ENCODE assay signal across 8 cellular contexts in the genomic region with DNA sequence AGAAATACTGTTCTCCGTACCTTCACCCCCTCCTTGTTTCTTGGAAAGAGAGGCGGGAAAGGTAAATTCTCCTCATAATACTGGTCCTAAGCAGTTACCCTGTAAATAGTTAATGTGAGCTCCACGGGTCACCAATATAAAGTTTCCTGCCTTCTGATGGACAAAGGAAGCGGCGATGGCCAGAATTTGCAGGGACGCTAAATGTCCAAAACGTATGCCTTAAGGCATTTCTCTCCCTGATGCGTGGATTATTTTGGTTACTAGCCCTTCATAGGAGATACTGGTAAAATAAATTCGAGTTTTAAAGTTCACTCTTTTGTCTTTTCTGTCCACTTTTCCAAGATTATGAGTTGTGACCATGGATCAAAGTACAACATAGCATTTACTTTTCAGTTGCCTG. TPM values are rescaled to one million over a fixed set of nuclear protein-coding genes. Genes with fewer than 3 reads are reported as not detected.
DNase-seq lines count a peak whose midpoint lies in the region; ATAC-seq and TF ChIP-seq lines count a peak whose summit lies in the region.

No MANE protein-coding gene starts in this region.

- WGBS in upper lobe of left lung, 2 donors: 20 to 26% methylated on average over 9 of the region's 9 CpGs

- H3K9me3 Mint-ChIP-seq in activated T-cell treated with anti-CD3 and anti-CD28 coated beads, Interleukin-2, amount 50 U/mL, for 72 hours: no peaks in the 10 kb centered on the region
- H3K9me3 Mint-ChIP-seq in MCF 10A (ENCODE audit: unreplicated experiment): no peaks in the 10 kb centered on the region

- no peak for TF ChIP-seq EP300 in upper lobe of left lung (IDR thresholded peaks at IDR 0.05)

- CTCF ChIA-PET in MCF 10A (lab: Yijun Ruan, JAX): interaction anchor here (0.5 to 12.1 kb wide), 31 partner anchors 10 to 351 kb away, joined by 3 to 134 read pairs (median 4); a partner anchor contains a TSS

- H3K27ac ChIP-seq in lower lobe of right lung (peak overlapping the region; percentile 92), upper lobe of left lung (peak overlapping the region; percentile 82 to 91 (median 88))

- peaks cover 21% of the 10 kb centered on the region for H3K36me3 ChIP-seq in lower lobe of right lung
- H3K36me3 ChIP-seq in upper lobe of left lung: peaks cover 0 to 18% (median 2%) of the 10 kb centered on the region in 4 donors

- POLR2A ChIA-PET in MCF 10A (lab: Yijun Ruan, JAX): interaction anchor here (0.6 to 4.8 kb wide), 21 partner anchors 10 to 357 kb away, joined by 3 to 41 read pairs (median 5); a partner anchor contains a TSS

- peaks cover 8% of the 10 kb centered on the region for H3K4me1 ChIP-seq in lower lobe of right lung
- H3K4me1 ChIP-seq in upper lobe of left lung: peaks cover 0 to 9% (median 2%) of the 10 kb centered on the region in 4 donors

- peaks cover 69% of the 10 kb centered on the region for H3K27me3 Mint-ChIP-seq in activated T-cell treated with anti-CD3 and anti-CD28 coated beads, Interleukin-2, amount 50 U/mL, for 72 hours (ENCODE audit: low read depth)
- H3K27me3 Mint-ChIP-seq in MCF 10A (ENCODE audit: insufficient read depth, unreplicated experiment): no peaks in the 10 kb centered on the region

- H3K4me3 Mint-ChIP-seq in activated T-cell treated with anti-CD3 and anti-CD28 coated beads, Interleukin-2, amount 50 U/mL, for 72 hours: peak overlapping the region; percentile 85 to 92
- H3K4me3 Mint-ChIP-seq in MCF 10A (ENCODE audit: unreplicated experiment): peak overlapping the region; percentile 96

- DNase-seq in activated T-cell treated with anti-CD3 and anti-CD28 coated beads, Interleukin-2, amount 50 U/mL, for 72 hours: no peak
- DNase-seq in activated T-cell treated with anti-CD3 and anti-CD28 coated beads, Interleukin-2, amount 50 U/mL, for 1 hour: no peak
- peak; percentile 38 for DNase-seq in MCF 10A (ENCODE audit: unreplicated experiment)
- DNase-seq in lower lobe of right lung: no peak
- DNase-seq in upper lobe of left lung: no peak
- DNase-seq in DMS 273 (lab: John Stamatoyannopoulos, UW; ENCODE audit: unreplicated experiment): no peak
- no peak for DNase-seq in C1 segment of cervical spinal cord (lab: John Stamatoyannopoulos, UW)

- TSS peak; percentile 84 for BruUV-seq in MCF 10A (replicated peaks; lab: Mats Ljungman, UMichigan)

- peaks cover 22% of the 10 kb centered on the region for H3K4me1 Mint-ChIP-seq in activated T-cell treated with anti-CD3 and anti-CD28 coated beads, Interleukin-2, amount 50 U/mL, for 72 hours (ENCODE audit: low read depth)
- H3K4me1 Mint-ChIP-seq in MCF 10A (ENCODE audit: insufficient read depth, unreplicated experiment): peaks cover 29% of the 10 kb centered on the region

- no peaks in the 10 kb centered on the region for H3K9me3 ChIP-seq in lower lobe of right lung
- no peaks in the 10 kb centered on the region for H3K9me3 ChIP-seq in upper lobe of left lung

- TF ChIP-seq CTCF in MCF 10A (IDR thresholded peaks at IDR 0.05; ENCODE audit: unreplicated experiment) (no peak), lower lobe of right lung (IDR thresholded peaks at IDR 0.05) (no peak), upper lobe of left lung (IDR thresholded peaks at IDR 0.05) (no peak)

- H3K27ac Mint-ChIP-seq in activated T-cell treated with anti-CD3 and anti-CD28 coated beads, Interleukin-2, amount 50 U/mL, for 72 hours: peak overlapping the region; percentile 27
- peak overlapping the region; percentile 97 for H3K27ac Mint-ChIP-seq in MCF 10A (ENCODE audit: low read depth, unreplicated experiment)

- peaks cover 2% of the 10 kb centered on the region in 2 donors for H3K36me3 Mint-ChIP-seq in activated T-cell treated with anti-CD3 and anti-CD28 coated beads, Interleukin-2, amount 50 U/mL, for 72 hours (ENCODE audit: insufficient read depth in 2 of 2)
- H3K36me3 Mint-ChIP-seq in MCF 10A (ENCODE audit: insufficient read depth, unreplicated experiment): no peaks in the 10 kb centered on the region

- H3K27me3 ChIP-seq in lower lobe of right lung (ENCODE audit: low read depth) (no peaks in the 10 kb centered on the region), upper lobe of left lung (no peaks in the 10 kb centered on the region)

- H3K4me3 ChIP-seq in lower lobe of right lung (peak overlapping the region; percentile 68), upper lobe of left lung (peak overlapping the region; percentile 5 to 60 (median 56))

- ATAC-seq in activated T-cell treated with anti-CD3 and anti-CD28 coated beads, Interleukin-2, amount 50 U/mL, for 72 hours (replicated peaks in 1 of 2): no peak
- ATAC-seq in lower lobe of right lung (peak in 1 of 2 donors; percentile 2), upper lobe of left lung (ENCODE audit: low FRiP score in 2 of 2) (no peak), GM21717 (IDR thresholded peaks at IDR 0.05; ENCODE audit: unreplicated experiment) (no peak)

- intact Hi-C loops in MCF 10A (cut with micrococcal nuclease): loop anchor here (2.0 kb wide), 3 partner anchors 148 to 276 kb away; a partner anchor contains a TSS
- intact Hi-C loops in lower lobe of right lung (cut with DNase I): no loop called here

- no peak for TF ChIP-seq POLR2A in upper lobe of left lung (IDR thresholded peaks at IDR 0.05)

RNA-seq across cellular contexts. Expression of a gene that starts 0.9 kb away (rescaled TPM):
- 10 to 100 TPM; 10.9 to 32.4 TPM for total RNA-seq in activated T-cell treated with anti-CD3 and anti-CD28 coated beads, Interleukin-2, amount 50 U/mL, for 72 hours
- 6.0 and 17.6 TPM in 2 replicates for total RNA-seq in MCF 10A (2022)
- 15.5 TPM for total RNA-seq in lower lobe of right lung
- total RNA-seq in upper lobe of left lung: 10 to 100 TPM in 5 of 6 donors, 1 to 10 TPM in 1; 5.3 to 34.3 (median 25.1) TPM
